In the genomic region with DNA sequence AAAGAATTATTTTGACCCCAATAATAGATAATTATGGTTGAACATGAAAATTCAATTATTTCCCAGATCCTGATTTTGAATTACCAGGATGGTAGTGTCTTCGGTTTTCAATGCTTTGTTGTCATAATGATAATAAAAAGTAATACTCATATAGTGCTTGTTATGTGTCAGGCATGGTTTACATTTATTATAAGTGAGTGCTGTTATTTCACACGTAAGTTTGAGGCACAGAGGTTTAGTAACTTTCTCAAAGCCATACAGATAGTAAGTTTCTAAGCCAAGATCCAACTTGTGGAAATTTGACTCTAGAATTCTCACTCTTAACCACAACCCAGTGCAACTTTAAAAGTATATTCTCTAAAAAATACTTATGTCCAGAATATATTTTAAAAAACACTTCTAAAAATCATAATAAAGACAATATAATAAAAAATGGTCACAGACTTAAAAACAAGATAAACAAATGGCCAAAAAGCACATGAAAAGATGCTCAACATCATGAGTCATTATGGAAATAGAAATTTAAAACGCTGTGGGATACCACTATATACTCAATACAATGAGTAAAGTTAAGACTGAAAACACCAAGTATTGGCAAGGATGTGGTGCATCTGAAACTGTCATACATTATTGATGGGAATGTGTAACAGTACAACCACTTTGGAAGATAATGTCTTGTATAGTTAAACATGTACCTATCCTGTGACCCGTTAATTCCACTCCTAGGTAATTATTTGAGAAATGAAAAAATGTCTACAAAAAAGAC, we compare ENCODE assay signal across 16 cellular contexts. TPM values are rescaled to one million over a fixed set of nuclear protein-coding genes. Genes with fewer than 3 reads are reported as not detected.
DNase-seq lines count a peak whose midpoint lies in the region; ATAC-seq and TF ChIP-seq lines count a peak whose summit lies in the region.
"Had no signal": no experiment of that assay in that cellular context is flagged by ENCODE, and none has a peak within 500 bp of the region (broad histone marks: within the 10 kb centered on the region; RNA-seq: fewer than 3 reads in every experiment).

No MANE protein-coding gene starts in this region.

- no peak for TF ChIP-seq POLR2A in adrenal gland (IDR thresholded peaks at IDR 0.05)

- H3K4me1 ChIP-seq in A673 (ENCODE audit: insufficient read depth, low read length, poor library complexity, severe bottlenecking) (peaks cover 24% of the 10 kb centered on the region), adrenal gland (replicated peaks in 1 of 2) (peaks cover 3 to 52% of the 10 kb centered on the region in 2 donors)
- H3K4me1 ChIP-seq: HAP-1, parathyroid adenoma had no signal

- H3K4me3 ChIP-seq in A673 (ENCODE audit: low read depth, low read length, poor library complexity, severe bottlenecking) (no peak overlapping the region), choroid plexus epithelial cell (ENCODE audit: low read depth, low read length) (no peak overlapping the region), MG63 (no peak overlapping the region), adrenal gland (no peak overlapping the region)
- H3K4me3 ChIP-seq: HAP-1, SJSA1 had no signal

- 66 to 70% (median 69%) methylated on average over 4 of the region's 4 CpGs for WGBS in adrenal gland, 4 donors

- H3K27me3 ChIP-seq in A673 (replicated peaks; ENCODE audit: insufficient read depth, low read depth, low read length, poor library complexity) = no peaks in the 10 kb centered on the region
- no peaks in the 10 kb centered on the region for H3K27me3 ChIP-seq in MG63
- no peaks in the 10 kb centered on the region for H3K27me3 ChIP-seq in adrenal gland
- H3K27me3 ChIP-seq: SJSA1 had no signal

- H3K36me3 Mint-ChIP-seq in effector memory CD8-positive, alpha-beta T cell (ENCODE audit: insufficient read depth) = no peaks in the 10 kb centered on the region

- peak; percentile 46 for DNase-seq in A673 (ENCODE audit: low spot score)
- DNase-seq in choroid plexus epithelial cell (ENCODE audit: low read depth) = peak; percentile 47
- DNase-seq in effector memory CD8-positive, alpha-beta T cell = no peak
- no peak for DNase-seq in MG63
- DNase-seq in adrenal gland = no peak
- DNase-seq: cortex of kidney; KG1; mesendoderm; NCI-H1930; NK-92 treated with Interleukin-12 subunit alpha and Interleukin-12 subunit beta, amount 100 ng/mL, for 24 hours had no signal

- H3K36me3 ChIP-seq in A673 (ENCODE audit: insufficient read depth, low read length, poor library complexity, severe bottlenecking) (no peaks in the 10 kb centered on the region), MG63 (peaks cover 4% of the 10 kb centered on the region; the same call in 1 of the 2 replicates), adrenal gland (replicated peaks in 1 of 2) (no peaks in the 10 kb centered on the region)
- H3K36me3 ChIP-seq: HAP-1 had no signal

- H3K4me1 Mint-ChIP-seq in effector memory CD8-positive, alpha-beta T cell (ENCODE audit: low read depth in 2 of 2) = peaks cover 5 to 11% of the 10 kb centered on the region in 2 donors

- ATAC-seq in GM18873 (IDR thresholded peaks at IDR 0.05; ENCODE audit: low FRiP score, unreplicated experiment) (peak; percentile 52), HG03039 (IDR thresholded peaks at IDR 0.05; ENCODE audit: unreplicated experiment) (peak; percentile 51), GM21737 (IDR thresholded peaks at IDR 0.05; ENCODE audit: unreplicated experiment) (no peak)
- no peak for ATAC-seq in effector memory CD8-positive, alpha-beta T cell (replicated peaks)

- intact Hi-C loops in A673 (cut with micrococcal nuclease; ENCODE audit: unreplicated experiment) = no loop called here
- intact Hi-C loops in adrenal gland (cut with DNase I) = no loop called here

- CTCF ChIA-PET in A673 (lab: Charles Lee) = no interaction called here

- no peak overlapping the region for H3K4me3 Mint-ChIP-seq in effector memory CD8-positive, alpha-beta T cell

- no TSS peak for BruUV-seq in A673 (replicated peaks; lab: Mats Ljungman, UMichigan)

- TF ChIP-seq CTCF in A673 (conservative IDR thresholded peaks at IDR 0.05; ENCODE audit: low read depth, low read length) (no peak), choroid plexus epithelial cell (conservative IDR thresholded peaks at IDR 0.05; ENCODE audit: low read depth, low read length) (no peak), adrenal gland (IDR thresholded peaks at IDR 0.05) (no peak)

- H3K27me3 Mint-ChIP-seq in effector memory CD8-positive, alpha-beta T cell = peaks cover 0 to 7% of the 10 kb centered on the region in 2 donors

- POLR2A ChIA-PET in A673 (lab: Charles Lee; ENCODE audit: low non-redundant PET) = no interaction called here

- H3K9me3 ChIP-seq in A673 (ENCODE audit: low read depth, low read length, poor library complexity, severe bottlenecking) (no peaks in the 10 kb centered on the region), MG63 (no peaks in the 10 kb centered on the region), adrenal gland (replicated peaks in 1 of 3) (no peaks in the 10 kb centered on the region)
- H3K9me3 ChIP-seq: HAP-1, SJSA1 had no signal

- H3K9me3 Mint-ChIP-seq in effector memory CD8-positive, alpha-beta T cell = no peaks in the 10 kb centered on the region

- H3K27ac ChIP-seq in A673 (ENCODE audit: low read depth, low read length, poor library complexity, severe bottlenecking) (no peak overlapping the region), adrenal gland (no peak overlapping the region)
- H3K27ac ChIP-seq: parathyroid adenoma, SJSA1 had no signal

- H3K27ac Mint-ChIP-seq in effector memory CD8-positive, alpha-beta T cell = no peak overlapping the region

RNA-seq across cellular contexts. Expression of a gene that starts 45.2 kb away (rescaled TPM):
- total RNA-seq in A673 (2021) (14.2 and 17.3 TPM in 2 replicates), adrenal gland (10 to 100 TPM in 7 of 8 donors, 1 to 10 TPM in 1; 8.8 to 31.3 (median 25.8) TPM)
- total RNA-seq in MG63 (2014; rRNA removed; shearing (Covaris generic); ENCODE audit: low replicate concordance) = 12.0 and 28.1 TPM in 2 replicates
- polyA plus RNA-seq in adrenal gland = 1 to 10 TPM; 4.9 to 10.0 (median 7.1) TPM

Comparison
In these comparisons a context has a peak if more than half of its experiments do, and no peak if none do; other contexts are left out.
1. DNase-seq: peak in A673 (single experiment) and choroid plexus epithelial cell (single experiment); none in effector memory CD8-positive, alpha-beta T cell (0 of 3), MG63 (single experiment) and adrenal gland (0 of 7).
2. ATAC-seq: peak in GM18873 (single experiment) and HG03039 (single experiment); none in effector memory CD8-positive, alpha-beta T cell (single experiment) and GM21737 (single experiment).